Comparison of ENCODE assay signal across 15 cellular contexts in the genomic region with DNA sequence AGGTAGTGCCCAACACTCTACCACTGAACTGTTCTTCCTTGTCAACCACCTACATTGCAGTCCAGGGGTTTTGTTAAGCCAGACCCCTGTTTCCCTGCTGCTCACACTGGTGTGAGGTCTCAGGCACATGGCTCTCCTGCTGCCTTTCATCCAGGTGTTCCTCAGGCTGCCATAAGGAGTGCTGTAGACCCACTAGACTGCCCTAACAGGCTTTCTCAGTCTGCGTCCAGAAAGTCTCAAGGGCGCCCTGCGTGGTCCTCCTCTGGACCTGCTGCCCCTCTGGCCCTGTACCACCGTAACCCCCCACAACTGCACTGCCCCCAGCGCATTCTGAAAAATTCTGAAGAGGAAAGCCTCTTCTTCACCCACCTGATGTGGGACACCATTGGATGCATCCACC.
"Had no signal": no experiment of that assay in that cellular context is flagged by ENCODE, and none has a peak within 500 bp of the region (broad histone marks: within the 10 kb centered on the region; RNA-seq: fewer than 3 reads in every experiment).

No MANE protein-coding gene starts in this region.

- H3K4me3 ChIP-seq: esophagus squamous epithelium, gastroesophageal sphincter, psoas muscle, right lobe of liver, spleen, testis, tibial nerve had no signal

- H3K4me1 ChIP-seq: esophagus squamous epithelium, gastroesophageal sphincter, psoas muscle, right lobe of liver, spleen, testis, tibial nerve had no signal

- H3K36me3 ChIP-seq: esophagus squamous epithelium, gastroesophageal sphincter, neutrophil, right lobe of liver, spleen, tibial nerve had no signal

- ATAC-seq: effector memory CD8-positive, alpha-beta T cell; gastroesophageal sphincter; naive thymus-derived CD4-positive, alpha-beta T cell; psoas muscle; stimulated activated naive CD8-positive, alpha-beta T cell treated with anti-CD3 and anti-CD28 coated beads, Interleukin-15, amount 100 ng/mL, for 72 hours had no signal

- DNase-seq: effector memory CD8-positive, alpha-beta T cell; esophagus squamous epithelium; islet precursor cell; naive thymus-derived CD4-positive, alpha-beta T cell; psoas muscle; retina; right lobe of liver; spleen; stimulated activated CD4-positive, alpha-beta T cell treated with anti-CD3 and anti-CD28 coated beads, Interleukin-1b, Interleukin-23, amount 100 ng/mL, for 48 hours; stimulated activated CD4-positive, alpha-beta T cell treated with anti-CD3 and anti-CD28 coated beads, Interleukin-4, amount 100 ng/mL, for 24 hours; stimulated activated naive CD8-positive, alpha-beta T cell treated with anti-CD3 and anti-CD28 coated beads, Interleukin-15, amount 100 ng/mL, for 72 hours had no signal

- H3K27ac ChIP-seq: esophagus squamous epithelium, gastroesophageal sphincter, neutrophil, psoas muscle, right lobe of liver, spleen, testis, tibial nerve had no signal

- H3K9me3 ChIP-seq: esophagus squamous epithelium, neutrophil, right lobe of liver, testis had no signal

- H3K27me3 ChIP-seq: esophagus squamous epithelium, gastroesophageal sphincter, neutrophil, right lobe of liver, spleen, testis, tibial nerve had no signal
